ENCODE assay signal across 17 cellular contexts in the genomic region with DNA sequence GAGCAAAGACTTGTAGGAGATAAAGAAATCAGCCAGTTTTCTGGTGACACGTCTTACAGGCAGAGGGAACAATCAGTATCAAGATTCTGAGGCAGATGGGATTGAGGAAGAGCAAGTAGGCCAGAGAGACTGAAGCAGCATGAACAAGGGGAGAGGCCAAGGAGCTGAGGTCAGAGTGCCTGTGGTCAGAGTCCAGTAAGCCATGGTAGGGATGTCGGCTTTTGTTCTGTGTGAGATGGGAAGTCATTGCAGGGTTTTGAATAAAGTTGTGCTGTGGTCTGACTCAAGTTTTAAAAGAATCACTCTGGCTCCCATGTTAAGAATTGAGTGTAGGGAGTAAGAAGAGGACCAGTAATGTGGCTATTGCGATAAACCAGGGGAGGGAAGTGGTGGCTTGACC.
DNase-seq lines count a peak whose midpoint lies in the region; ATAC-seq and TF ChIP-seq lines count a peak whose summit lies in the region.
"Had no signal": no experiment of that assay in that cellular context is flagged by ENCODE, and none has a peak within 500 bp of the region (broad histone marks: within the 10 kb centered on the region; RNA-seq: fewer than 3 reads in every experiment).

No MANE protein-coding gene starts in this region.

- peak overlapping the region; percentile 29 for H3K27ac Mint-ChIP-seq in osteocyte (ENCODE audit: unreplicated experiment)
- H3K27ac Mint-ChIP-seq in CD4-positive, alpha-beta T cell = no peak overlapping the region
- H3K27ac Mint-ChIP-seq: activated T-helper 17 cell treated with anti-CD3 and anti-CD28 coated beads, Interleukin-2, amount 50 U/mL, for 72 hours; mesothelial cell of epicardium had no signal

- POLR2A ChIA-PET in CD4-positive, alpha-beta T cell (lab: Charles Lee) = no interaction called here

- H3K27me3 Mint-ChIP-seq in osteocyte (ENCODE audit: unreplicated experiment) = no peaks in the 10 kb centered on the region
- H3K27me3 Mint-ChIP-seq in CD4-positive, alpha-beta T cell = no peaks in the 10 kb centered on the region
- H3K27me3 Mint-ChIP-seq: activated T-helper 17 cell treated with anti-CD3 and anti-CD28 coated beads, Interleukin-2, amount 50 U/mL, for 72 hours had no signal

- no peak overlapping the region for H3K27ac ChIP-seq in HUES6 (ENCODE audit: low read depth, low read length)
- H3K27ac ChIP-seq in CD4-positive, alpha-beta T cell (ENCODE audit: low read depth, low read length) = no peak overlapping the region
- H3K27ac ChIP-seq: ovary, PC-9, sigmoid colon, suprapubic skin had no signal

- H3K4me1 Mint-ChIP-seq in osteocyte (ENCODE audit: unreplicated experiment) = peaks cover 51% of the 10 kb centered on the region
- H3K4me1 Mint-ChIP-seq in CD4-positive, alpha-beta T cell (ENCODE audit: low read depth) = no peaks in the 10 kb centered on the region
- H3K4me1 Mint-ChIP-seq: activated T-helper 17 cell treated with anti-CD3 and anti-CD28 coated beads, Interleukin-2, amount 50 U/mL, for 72 hours had no signal

- peak overlapping the region; percentile 43 for H3K9ac ChIP-seq in HUES6 (ENCODE audit: low read length)

- no peak overlapping the region for H3K4me3 ChIP-seq in HUES6 (ENCODE audit: low read depth, low read length)
- H3K4me3 ChIP-seq: ovary, PC-9, suprapubic skin had no signal

- H3K9me3 Mint-ChIP-seq in osteocyte (ENCODE audit: unreplicated experiment) = peaks cover 4% of the 10 kb centered on the region
- peaks cover 2% of the 10 kb centered on the region for H3K9me3 Mint-ChIP-seq in CD4-positive, alpha-beta T cell

- no peak for ATAC-seq in GM21515 (IDR thresholded peaks at IDR 0.05; ENCODE audit: unreplicated experiment)
- no peak for ATAC-seq in CD4-positive, alpha-beta T cell (ENCODE audit: poor library complexity)
- ATAC-seq: activated T-helper 17 cell treated with anti-CD3 and anti-CD28 coated beads, Interleukin-2, amount 50 U/mL, for 72 hours had no signal

- peaks cover 16% of the 10 kb centered on the region for H3K4me1 ChIP-seq in HUES6 (ENCODE audit: control insufficient read depth, insufficient read depth, low read length)

- CTCF ChIA-PET in CD4-positive, alpha-beta T cell (lab: Charles Lee) = no interaction called here

- H3K36me3 Mint-ChIP-seq in osteocyte (ENCODE audit: unreplicated experiment) = no peaks in the 10 kb centered on the region
- no peaks in the 10 kb centered on the region for H3K36me3 Mint-ChIP-seq in CD4-positive, alpha-beta T cell (ENCODE audit: low read depth)
- H3K36me3 Mint-ChIP-seq: mesothelial cell of epicardium had no signal

- H3K9me3 ChIP-seq in HUES6 (ENCODE audit: control insufficient read depth, insufficient read depth, low read depth, low read length) = no peaks in the 10 kb centered on the region
- H3K9me3 ChIP-seq in CD4-positive, alpha-beta T cell (ENCODE audit: control insufficient read depth, low read length) = peaks cover 4% of the 10 kb centered on the region
- H3K9me3 ChIP-seq: ovary, sigmoid colon, suprapubic skin had no signal

- TF ChIP-seq CTCF in osteocyte (IDR thresholded peaks at IDR 0.05) = no peak
- TF ChIP-seq CTCF in CD4-positive, alpha-beta T cell (IDR thresholded peaks at IDR 0.05) = no peak

- no peaks in the 10 kb centered on the region for H3K27me3 ChIP-seq in HUES6 (ENCODE audit: control insufficient read depth, insufficient read depth, low read length)
- no peaks in the 10 kb centered on the region for H3K27me3 ChIP-seq in CD4-positive, alpha-beta T cell (ENCODE audit: control insufficient read depth, insufficient read depth, low read length)
- H3K27me3 ChIP-seq: ovary, sigmoid colon, suprapubic skin had no signal

- intact Hi-C loops in CD4-positive, alpha-beta T cell (cut with DNase I, micrococcal nuclease) = no loop called here

- DNase-seq in RPMI7951 (ENCODE audit: low read depth) = peak; percentile 32
- peak; percentile 14 for DNase-seq in kidney tubule cell (ENCODE audit: low spot score)
- no peak for DNase-seq in osteocyte (ENCODE audit: extremely low spot score, unreplicated experiment)
- DNase-seq in NAMALWA (ENCODE audit: low spot score) = no peak
- DNase-seq in CD4-positive, alpha-beta T cell = no peak
- DNase-seq: activated CD8-positive, alpha-beta memory T cell treated with anti-CD3 and anti-CD28 coated beads for 24 hours; head of caudate nucleus; NCI-H1105 treated with DMSO at 0.1 percent for 48 hours; PC-9; sigmoid colon; stimulated activated CD4-positive, alpha-beta T cell treated with anti-CD3 and anti-CD28 coated beads, Interleukin-4, amount 100 ng/mL, for 1 hour had no signal

- no peak overlapping the region for H3K4me3 Mint-ChIP-seq in osteocyte (ENCODE audit: unreplicated experiment)
- H3K4me3 Mint-ChIP-seq in CD4-positive, alpha-beta T cell = no peak overlapping the region
- H3K4me3 Mint-ChIP-seq: activated T-helper 17 cell treated with anti-CD3 and anti-CD28 coated beads, Interleukin-2, amount 50 U/mL, for 72 hours; mesothelial cell of epicardium had no signal

- no peaks in the 10 kb centered on the region for H3K36me3 ChIP-seq in HUES6 (ENCODE audit: control insufficient read depth, insufficient read depth, low read length)
- H3K36me3 ChIP-seq: ovary, sigmoid colon, suprapubic skin had no signal

Comparison
In these comparisons a context has a peak if more than half of its experiments do, and no peak if none do; other contexts are left out.
1. DNase-seq: peak in RPMI7951 (single experiment) and kidney tubule cell (single experiment); none in osteocyte (single experiment), NAMALWA (single experiment) and CD4-positive, alpha-beta T cell (0 of 10).